Comparison of ENCODE assay signal across 8 cellular contexts in the genomic region with DNA sequence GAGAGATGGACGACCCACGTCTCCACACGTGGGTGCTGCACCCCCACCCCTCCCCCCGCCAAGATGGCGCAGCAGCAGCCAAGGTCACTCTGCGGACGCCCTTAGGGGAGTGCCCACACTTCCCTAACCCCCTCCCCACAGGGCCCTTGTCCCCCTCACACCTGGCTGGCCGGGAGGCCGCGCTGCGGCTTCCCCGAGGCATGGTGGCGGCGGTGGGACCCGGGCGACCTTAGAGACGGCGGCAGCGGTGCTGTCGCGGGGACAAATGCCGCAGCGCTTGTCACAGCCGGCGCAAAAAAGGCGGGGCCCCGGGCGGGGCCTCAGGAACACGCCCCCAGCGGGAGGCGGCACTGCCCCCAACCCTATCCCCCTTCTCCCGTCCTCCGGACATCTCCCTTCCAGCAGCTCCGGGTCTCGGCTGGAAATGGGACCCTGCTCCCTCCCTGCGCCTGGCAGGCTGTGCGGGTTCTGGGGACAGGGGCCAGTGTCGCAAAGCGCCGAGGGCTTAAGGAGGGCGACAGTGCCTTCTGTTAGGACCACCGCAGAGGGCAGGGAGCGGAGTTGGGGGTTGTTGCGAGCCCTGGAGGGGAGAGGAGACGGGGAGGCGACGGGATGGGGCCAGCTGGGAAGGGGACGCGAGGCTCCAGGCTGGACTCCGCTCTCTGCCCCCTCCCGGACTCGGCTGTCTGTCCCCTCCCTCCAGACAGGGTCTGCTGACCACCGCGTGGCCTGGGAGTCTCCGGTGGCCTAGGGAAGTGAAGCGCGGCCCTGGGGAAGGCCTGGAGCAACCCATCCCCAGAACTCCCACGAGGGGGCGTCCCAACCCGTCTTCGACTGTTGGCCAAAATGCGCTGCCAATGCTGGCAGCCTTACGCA. TPM values are rescaled to one million over a fixed set of nuclear protein-coding genes. Genes with fewer than 3 reads are reported as not detected.
DNase-seq lines count a peak whose midpoint lies in the region; ATAC-seq, FAIRE-seq and TF ChIP-seq lines count a peak whose summit lies in the region.

A gene (minus strand): TSS at position 300 of the 876 bp plus-strand sequence. CDS start 98 bp downstream, at position 202.

- intact Hi-C loops in activated B cell treated with CpG ODN at 0.5 μM for 24 hours (cut with micrococcal nuclease) = loop anchor here (1.0 to 10.0 kb wide), 6 partner anchors 16 to 226 kb away; a partner anchor contains a TSS

- H3K79me2 ChIP-seq in keratinocyte (ENCODE audit: control insufficient read depth, insufficient read depth, low read length) = no peaks in the 10 kb centered on the region

- CTCF ChIA-PET in activated B cell treated with CpG ODN at 0.5 μM for 24 hours (lab: Charles Lee) = interaction anchor here (0.7 to 4.0 kb wide), 3 partner anchors 82 to 177 kb away, joined by 4 to 31 read pairs (median 4); a partner anchor contains a TSS

- H3K27ac ChIP-seq in caudate nucleus (ENCODE audit: low read depth, low read length) = peak within 1 kb of the TSS; percentile 94
- no peak within 1 kb of the TSS for H3K27ac ChIP-seq in keratinocyte (ENCODE audit: control insufficient read depth, insufficient read depth, low read length)

- no peaks in the 10 kb centered on the region for H3K9me3 Mint-ChIP-seq in activated B cell treated with CpG ODN at 0.5 μM for 24 hours

- no peaks in the 10 kb centered on the region for H3K9me3 ChIP-seq in keratinocyte (ENCODE audit: control insufficient read depth, low read depth, low read length)

- H3K27me3 Mint-ChIP-seq in activated B cell treated with CpG ODN at 0.5 μM for 24 hours = no peaks in the 10 kb centered on the region

- no peak for FAIRE-seq in keratinocyte (lab: Jason Lieb, UNC)

- TF ChIP-seq CTCF in activated B cell treated with CpG ODN at 0.5 μM for 24 hours (IDR thresholded peaks at IDR 0.05) (no peak), keratinocyte (optimal IDR thresholded peaks at IDR 0.05 in 1 of 3, IDR thresholded peaks at IDR 0.05 in 1 of 3, conservative IDR thresholded peaks at IDR 0.05 in 1 of 3; ENCODE audit: extremely low read depth in 1 of 3, insufficient read depth in 2 of 3, low read length in 3 of 3) (peak; percentile 63 to 87 (median 81))

- peak within 1 kb of the TSS; percentile 73 for H3K27ac Mint-ChIP-seq in activated B cell treated with CpG ODN at 0.5 μM for 24 hours

- dilution Hi-C loops in keratinocyte (cut with MboI; ENCODE audit: extremely low pct_ligation_motif_present, low sequenced_read_pairs) = no loop called here

- H3K27me3 ChIP-seq in H7 (ENCODE audit: control insufficient read depth, insufficient read depth, low read length) = peaks cover 9% of the 10 kb centered on the region
- H3K27me3 ChIP-seq in keratinocyte (ENCODE audit: control insufficient read depth, extremely low read depth, insufficient read depth, low read length) = peaks cover 12% of the 10 kb centered on the region

- peaks cover 9% of the 10 kb centered on the region for H3K4me1 ChIP-seq in keratinocyte (ENCODE audit: control insufficient read depth, extremely low read depth, insufficient read depth, low read length)

- H3K36me3 ChIP-seq in H7 (replicated peaks; ENCODE audit: control insufficient read depth, insufficient read depth, low read length) (no peaks in the 10 kb centered on the region; the same call in 1 of the 2 replicates), keratinocyte (ENCODE audit: control insufficient read depth in 2 of 2, extremely low read depth in 1 of 2, insufficient read depth in 2 of 2, low read length in 2 of 2) (no peaks in the 10 kb centered on the region)

- peak within 1 kb of the TSS; percentile 94 for H3K4me2 ChIP-seq in keratinocyte (ENCODE audit: control insufficient read depth, extremely low read depth, insufficient read depth, low read depth, low read length)

- POLR2A ChIA-PET in activated B cell treated with CpG ODN at 0.5 μM for 24 hours (lab: Charles Lee) = interaction anchor here (0.8 to 11.8 kb wide), 11 partner anchors 15 to 126 kb away, joined by 3 to 229 read pairs (median 4); a partner anchor contains a TSS

- H4K20me1 ChIP-seq in keratinocyte (ENCODE audit: control insufficient read depth, extremely low read depth, insufficient read depth, low read length) = no peaks in the 10 kb centered on the region

- H3K36me3 Mint-ChIP-seq in activated B cell treated with CpG ODN at 0.5 μM for 24 hours (ENCODE audit: low read depth) = peaks cover 14% of the 10 kb centered on the region

- ATAC-seq in activated B cell treated with CpG ODN at 0.5 μM for 24 hours (ENCODE audit: low read depth) (peak; percentile 66), HG03457 (IDR thresholded peaks at IDR 0.05; ENCODE audit: unreplicated experiment) (no peak)

- peak within 1 kb of the TSS; percentile 86 for H3K4me3 Mint-ChIP-seq in activated B cell treated with CpG ODN at 0.5 μM for 24 hours

- H3K9me1 ChIP-seq in keratinocyte (ENCODE audit: control insufficient read depth, extremely low read depth, insufficient read depth, low read length) = no peaks in the 10 kb centered on the region

- peaks cover 74% of the 10 kb centered on the region for H3K4me1 Mint-ChIP-seq in activated B cell treated with CpG ODN at 0.5 μM for 24 hours

- H2AFZ ChIP-seq in keratinocyte (ENCODE audit: control insufficient read depth, low read length) = peak within 1 kb of the TSS; percentile 95

- H3K4me3 ChIP-seq in H7 (ENCODE audit: insufficient read depth, low read depth, low read length) = peak within 1 kb of the TSS; percentile 83
- peak within 1 kb of the TSS; percentile 62 to 75 (median 69) for H3K4me3 ChIP-seq in keratinocyte (ENCODE audit: control insufficient read depth in 2 of 3, extremely low read depth in 1 of 3, insufficient read depth in 2 of 3, low read depth in 1 of 3, low read length in 3 of 3)

- H3K9ac ChIP-seq in keratinocyte (ENCODE audit: control insufficient read depth, extremely low read depth, insufficient read depth, low read length) = peak within 1 kb of the TSS; percentile 72

- DNase-seq in DMS 273 treated with DMSO at 0.1 percent for 48 hours (lab: John Stamatoyannopoulos, UW) (peak; percentile 10), H7 (peak; percentile 97), NCI-H2196 (lab: John Stamatoyannopoulos, UW; ENCODE audit: unreplicated experiment) (peak; percentile 50), activated B cell treated with CpG ODN at 0.5 μM for 24 hours (peak; percentile 81), caudate nucleus (lab: John Stamatoyannopoulos, UW) (peak; percentile 17 to 86 (median 75)), keratinocyte (ENCODE audit: low read depth, low spot score) (no peak)
- peak; percentile 76 for DNase-seq in stimulated activated CD4-positive, alpha-beta T cell treated with anti-CD3 and anti-CD28 coated beads, Interleukin-12 subunit alpha, Interleukin-12 subunit beta, amount 100 ng/mL, for 4 hours

RNA-seq across cellular contexts. Expression of the gene that starts here (rescaled TPM):
- 55.6 and 60.9 TPM in 2 replicates for total RNA-seq in H7 (2014; rRNA removed; shearing (Covaris generic))
- 63.4 and 68.8 TPM in 2 replicates for total RNA-seq in activated B cell treated with CpG ODN at 0.5 μM for 24 hours
- 10.4 to 14.8 TPM (median 10.6 TPM) in 3 replicates for polyA plus RNA-seq in keratinocyte
- polyA plus RNA-seq in keratinocyte (2011; ENCODE audit: low read depth) = 4.3 TPM
- 31.4 and 45.7 TPM in 2 replicates for polyA plus RNA-seq in keratinocyte (2011; cell fraction: cytosol; rRNA removed)
- polyA plus RNA-seq in keratinocyte (2011; cell fraction: nucleus; rRNA removed) = 9.9 and 22.3 TPM in 2 replicates
- polyA plus RNA-seq in keratinocyte (2012; ENCODE audit: low replicate concordance) = 39.3 and 66.4 TPM in 2 replicates
- polyA minus RNA-seq in keratinocyte = 12.3 to 115 TPM (median 20.7 TPM) in 3 replicates
- 30.9 TPM for polyA minus RNA-seq in keratinocyte (2011; cell fraction: cytosol; rRNA and poly(A)+ RNA removed)
- polyA minus RNA-seq in keratinocyte (2011; cell fraction: nucleus; rRNA and poly(A)+ RNA removed) = 4.7 and 13.8 TPM in 2 replicates
